In the genomic region with DNA sequence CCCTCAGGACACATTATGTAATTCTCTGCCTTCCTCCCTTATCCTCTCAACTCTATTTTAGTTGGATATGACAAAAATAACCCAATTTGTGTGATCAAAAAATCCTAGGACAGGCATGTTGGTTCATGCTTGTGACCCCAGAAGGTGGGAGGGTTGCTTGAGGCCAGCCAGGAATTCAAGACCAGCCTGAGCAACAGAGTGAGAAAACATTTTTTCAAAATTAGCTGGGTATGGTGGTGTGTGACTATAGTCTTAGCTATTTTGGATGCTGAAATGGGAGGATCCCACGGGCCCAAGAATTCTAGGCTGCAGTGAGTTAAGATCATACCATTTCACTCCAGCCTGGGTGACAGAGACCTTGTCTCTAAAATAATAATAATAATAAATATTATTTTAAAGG, we compare ENCODE assay signal across 16 cellular contexts.
DNase-seq lines count a peak whose midpoint lies in the region; TF ChIP-seq lines count a peak whose summit lies in the region.
"Had no signal": no experiment of that assay in that cellular context is flagged by ENCODE, and none has a peak within 500 bp of the region (broad histone marks: within the 10 kb centered on the region; RNA-seq: fewer than 3 reads in every experiment).

No MANE protein-coding gene starts in this region.

- H4K20me1 ChIP-seq in GM23248 (ENCODE audit: insufficient read depth): no peaks in the 10 kb centered on the region

- no peak overlapping the region for H3K4me2 ChIP-seq in GM23248 (ENCODE audit: unreplicated experiment)

- H3K27ac ChIP-seq in GM23248 (no peak overlapping the region), vagina (no peak overlapping the region)
- H3K27ac ChIP-seq: body of pancreas, suprapubic skin had no signal

- H3K9me3 ChIP-seq in GM23248 (ENCODE audit: low read depth): no peaks in the 10 kb centered on the region
- no peaks in the 10 kb centered on the region for H3K9me3 ChIP-seq in vagina
- H3K9me3 ChIP-seq: body of pancreas, suprapubic skin had no signal

- no peaks in the 10 kb centered on the region for H3K79me2 ChIP-seq in GM23248 (ENCODE audit: insufficient read depth)

- no peaks in the 10 kb centered on the region for H3F3A ChIP-seq in GM23248 (ENCODE audit: insufficient read depth)

- intact Hi-C loops in vagina (cut with DNase I): no loop called here

- 0 to 3% methylated on average over 1 of the region's 1 CpG for WGBS in GM23248 (ENCODE audit: low coverage in 1 of 2, low lambda C conversion rate in 2 of 2, missing lambda C conversion rate in 2 of 2), 2 experiments

- no peak for TF ChIP-seq CTCF in fibroblast of pulmonary artery (IDR thresholded peaks at IDR 0.05; ENCODE audit: low read length, missing control alignments)
- no peak for TF ChIP-seq CTCF in vagina (IDR thresholded peaks at IDR 0.05)

- H3K4me1 ChIP-seq in GM23248 (ENCODE audit: insufficient read depth) (no peaks in the 10 kb centered on the region), vagina (no peaks in the 10 kb centered on the region)
- H3K4me1 ChIP-seq: body of pancreas, suprapubic skin had no signal

- H3K9me2 ChIP-seq in GM23248 (ENCODE audit: insufficient read depth): no peaks in the 10 kb centered on the region

- no peak overlapping the region for H3K9ac ChIP-seq in GM23248

- DNase-seq in GM23248: peak; percentile 17
- DNase-seq in amniotic stem cell (lab: John Stamatoyannopoulos, UW): peak; percentile 44
- peak; percentile 66 for DNase-seq in fibroblast of pulmonary artery (ENCODE audit: low read depth)
- DNase-seq in renal cortical epithelial cell (ENCODE audit: low read depth): peak; percentile 27
- DNase-seq in LoVo (ENCODE audit: low spot score): no peak
- DNase-seq in NCI-H345 (lab: John Stamatoyannopoulos, UW): no peak
- no peak for DNase-seq in vagina (ENCODE audit: extremely low spot score in 2 of 2)
- no peak for DNase-seq in NCI-H1105 treated with DMSO at 0.1 percent for 48 hours (lab: John Stamatoyannopoulos, UW)
- DNase-seq: activated CD4-positive, CD25-positive, alpha-beta regulatory T cell treated with anti-CD3 and anti-CD28 coated beads, Interleukin-2, amount 50 U/mL, for 72 hours; activated CD8-positive, alpha-beta memory T cell treated with anti-CD3 and anti-CD28 coated beads, Interleukin-2, amount 50 U/mL, for 4 hours; activated gamma-delta T cell treated with Interleukin-2 at 50 U/mL for 16 hours; body of pancreas; C1 segment of cervical spinal cord; effector CD8-positive, alpha-beta T cell; SHP77 had no signal

- H2AFZ ChIP-seq in GM23248: no peak overlapping the region

- H3K36me3 ChIP-seq in GM23248 (ENCODE audit: low read depth): no peaks in the 10 kb centered on the region
- H3K36me3 ChIP-seq in vagina: no peaks in the 10 kb centered on the region
- H3K36me3 ChIP-seq: suprapubic skin had no signal

- H3K4me3 ChIP-seq in GM23248 (no peak overlapping the region), fibroblast of pulmonary artery (replicated peaks; ENCODE audit: low read depth, low read length) (no peak overlapping the region), vagina (no peak overlapping the region)
- H3K4me3 ChIP-seq: body of pancreas, suprapubic skin had no signal

- in situ Hi-C loops in GM23248 (cut with MboI): no loop called here

- H3K27me3 ChIP-seq in GM23248 (replicated peaks; ENCODE audit: insufficient read depth): no peaks in the 10 kb centered on the region
- H3K27me3 ChIP-seq in vagina: no peaks in the 10 kb centered on the region
- H3K27me3 ChIP-seq: body of pancreas, suprapubic skin had no signal

- no peak for TF ChIP-seq POLR2A in vagina (IDR thresholded peaks at IDR 0.05)

Comparison
In these comparisons a context has a peak if more than half of its experiments do, and no peak if none do; other contexts are left out.
1. DNase-seq: peak in GM23248 (single experiment), amniotic stem cell (single experiment), fibroblast of pulmonary artery (single experiment) and renal cortical epithelial cell (single experiment); none in LoVo (single experiment), NCI-H345 (single experiment), vagina (0 of 2) and NCI-H1105 treated with DMSO at 0.1 percent for 48 hours (single experiment).